In genomic region chr6:113055998-113056397, GRCh38 we compare ENCODE assay signal across 9 cellular contexts.
"Had no signal": no experiment of that assay in that cellular context is flagged by ENCODE, and none has a peak within 500 bp of the region (broad histone marks: within the 10 kb centered on the region; RNA-seq: fewer than 3 reads in every experiment).

No MANE protein-coding gene starts in this region.

- H3K4me1 ChIP-seq: HAP-1 had no signal

- ATAC-seq: GM23338, HCT116 had no signal

- H3K27ac ChIP-seq: GM23248 had no signal

- H3K9me3 ChIP-seq: HAP-1 had no signal

- H3K9ac ChIP-seq: GM23248 had no signal

- DNase-seq: GM23248, GOT3, H7, H9, HCEC 1CT, HFFc6 had no signal

- H3K36me3 ChIP-seq: HAP-1 had no signal

- H2AFZ ChIP-seq: GM23248, GM23338 had no signal

- H3K4me3 ChIP-seq: GM23248, GM23338, HAP-1 had no signal

- H3K4me2 ChIP-seq: GM23338 had no signal
